In the genomic region with DNA sequence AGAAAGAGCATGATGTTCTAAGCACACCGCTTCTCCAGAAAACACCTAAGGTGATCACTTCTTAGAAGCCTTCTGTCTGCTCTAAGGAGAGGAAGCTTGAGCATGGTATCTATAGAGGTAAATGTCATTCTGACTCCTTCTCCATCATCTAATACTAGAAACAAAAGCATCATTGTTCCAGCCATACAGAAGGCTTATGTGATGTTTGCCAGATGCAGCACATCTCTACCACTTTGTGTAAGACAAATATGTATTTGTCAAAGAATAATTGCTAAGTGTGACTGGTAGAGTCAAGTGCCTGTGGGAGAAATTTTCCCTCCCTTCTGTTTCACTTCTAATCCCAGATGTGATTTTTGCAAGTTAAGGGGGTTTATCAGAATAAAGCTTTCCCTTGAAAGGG, we compare ENCODE assay signal across 20 cellular contexts.
A peak's percentile ranks its signal among the peaks of the same experiment; 100 is the strongest.
DNase-seq lines count a peak whose midpoint lies in the region; ATAC-seq, FAIRE-seq and TF ChIP-seq lines count a peak whose summit lies in the region.
"Had no signal": no experiment of that assay in that cellular context is flagged by ENCODE, and none has a peak within 500 bp of the region (broad histone marks: within the 10 kb centered on the region; RNA-seq: fewer than 3 reads in every experiment).

No MANE protein-coding gene starts in this region.

- FAIRE-seq in HepG2 (lab: Jason Lieb, UNC) (no peak), K562 (lab: Jason Lieb, UNC) (no peak)
- FAIRE-seq: A549 had no signal

- no peak for TF ChIP-seq CTCF in HepG2 (CRISPR knock-in tag; IDR thresholded peaks at IDR 0.05)
- TF ChIP-seq CTCF in right lobe of liver (IDR thresholded peaks at IDR 0.05): no peak
- no peak for TF ChIP-seq CTCF in K562 (IDR thresholded peaks at IDR 0.05 in 2 of 3, conservative IDR thresholded peaks at IDR 0.05 in 1 of 3; ENCODE audit: insufficient read depth in 2 of 3, low read depth in 1 of 3, low read length in 3 of 3)

- H3K4me1 ChIP-seq in HepG2 (ENCODE audit: insufficient read depth, low read length) (peaks cover 19% of the 10 kb centered on the region), right lobe of liver (no peaks in the 10 kb centered on the region), K562 (replicated peaks in 1 of 2; ENCODE audit: control insufficient read depth in 2 of 2, insufficient read depth in 2 of 2, low read length in 2 of 2) (no peaks in the 10 kb centered on the region; a peak in 3 of 5 replicates), trophoblast cell (ENCODE audit: control insufficient read depth in 1 of 2, insufficient read depth in 2 of 2, low read length in 2 of 2) (no peaks in the 10 kb centered on the region)
- H3K4me1 ChIP-seq: A549 had no signal

- CTCF ChIA-PET in HepG2 (lab: Yijun Ruan, JAX; ENCODE audit: low intra/inter-chr PET ratio, low total read pairs) (no interaction called here), K562 (lab: Yijun Ruan, JAX; ENCODE audit: low intra/inter-chr PET ratio) (no interaction called here)

- TF ChIP-seq EP300 in HepG2 (IDR thresholded peaks at IDR 0.05; ENCODE audit: low read depth in 2 of 2, low read length in 2 of 2) (no peak), HepG2 (CRISPR knock-in tag; IDR thresholded peaks at IDR 0.05; ENCODE audit: borderline replicate concordance) (no peak), K562 (IDR thresholded peaks at IDR 0.05; ENCODE audit: low read length) (no peak)

- no peak overlapping the region for H3K23ac ChIP-seq in trophoblast cell (ENCODE audit: low read length)

- H4K20me1 ChIP-seq in HepG2 (ENCODE audit: insufficient read depth, low read length) (no peaks in the 10 kb centered on the region), K562 (replicated peaks; ENCODE audit: control insufficient read depth, insufficient read depth, low read length) (no peaks in the 10 kb centered on the region)

- no peak overlapping the region for H2BK12ac ChIP-seq in trophoblast cell (ENCODE audit: low read length)

- no peak overlapping the region for H2BK120ac ChIP-seq in trophoblast cell (ENCODE audit: insufficient read depth, low read length, poor library complexity)

- H2AFZ ChIP-seq in HepG2 (ENCODE audit: low read length): no peak overlapping the region
- H2AFZ ChIP-seq in K562 (ENCODE audit: low read depth, low read length): 0 out of 2 replicates have a peak overlapping the region, but pooled peaks have one; percentile 80
- no peak overlapping the region for H2AFZ ChIP-seq in trophoblast cell (ENCODE audit: insufficient read depth, low read length, poor library complexity)
- H2AFZ ChIP-seq: PC-9 had no signal

- TF ChIP-seq RAD21 in HepG2 (CRISPR knock-in tag; IDR thresholded peaks at IDR 0.05) (no peak), K562 (CRISPR knock-in tag; conservative IDR thresholded peaks at IDR 0.05 in 1 of 2, IDR thresholded peaks at IDR 0.05 in 1 of 2) (no peak)

- H3K9ac ChIP-seq in HepG2 (ENCODE audit: insufficient read depth, low read depth, low read length) (no peak overlapping the region), K562 (ENCODE audit: insufficient read depth in 1 of 2, low read depth in 2 of 2, low read length in 2 of 2) (no peak overlapping the region), trophoblast cell (ENCODE audit: low read length) (no peak overlapping the region)

- H3K79me2 ChIP-seq in HepG2 (ENCODE audit: insufficient read depth, low read length) (no peaks in the 10 kb centered on the region), K562 (ENCODE audit: control insufficient read depth, insufficient read depth, low read length) (no peaks in the 10 kb centered on the region), trophoblast cell (ENCODE audit: control insufficient read depth, insufficient read depth, low read length, poor library complexity) (no peaks in the 10 kb centered on the region)

- H3K9me3 ChIP-seq in HepG2 (ENCODE audit: low read length): no peaks in the 10 kb centered on the region
- no peaks in the 10 kb centered on the region for H3K9me3 ChIP-seq in right lobe of liver
- H3K9me3 ChIP-seq in K562 (replicated peaks; ENCODE audit: control insufficient read depth, insufficient read depth, low read depth, low read length): no peaks in the 10 kb centered on the region
- H3K9me3 ChIP-seq in trophoblast cell (ENCODE audit: insufficient read depth, low read depth, low read length): no peaks in the 10 kb centered on the region
- H3K9me3 ChIP-seq: MG63 had no signal

- DNase-seq in HepG2 (ENCODE audit: low spot score) (peak; percentile 22), right lobe of liver (no peak), K562 (ENCODE audit: extremely low read depth in 1 of 4, low spot score in 3 of 4) (no peak), trophoblast cell (no peak), caudate nucleus (lab: John Stamatoyannopoulos, UW) (no peak), T-helper 9 cell (no peak)
- no peak for DNase-seq in activated CD4-positive, alpha-beta T cell treated with anti-CD3 and anti-CD28 coated beads for 4 hours
- DNase-seq: CD4-positive, CD25-positive, alpha-beta regulatory T cell; COR-L47; DMS79; H7; MG63; NCI-H1417; NCI-H1694 treated with DMSO at 0.1 percent for 48 hours; NCI-H2081 treated with DMSO at 0.1 percent for 48 hours; NCI-H446 treated with DMSO at 0.1 percent for 48 hours; NCI-H526 treated with DMSO at 0.1 percent for 48 hours; PC-9 had no signal

- no peak overlapping the region for H3K27ac ChIP-seq in HepG2 (ENCODE audit: extremely low read length, insufficient read depth, low read length)
- no peak overlapping the region for H3K27ac ChIP-seq in right lobe of liver
- H3K27ac ChIP-seq in K562 (ENCODE audit: extremely low read depth, low read depth, low read length): no peak overlapping the region
- peak overlapping the region; percentile 43 for H3K27ac ChIP-seq in trophoblast cell (ENCODE audit: low read depth, low read length)
- H3K27ac ChIP-seq in caudate nucleus (ENCODE audit: low read depth, low read length): no peak overlapping the region
- H3K27ac ChIP-seq: A549, PC-9, RWPE1 had no signal

- H3K4me2 ChIP-seq in HepG2 (ENCODE audit: low read depth, low read length) (no peak overlapping the region), K562 (ENCODE audit: insufficient read depth, low read length) (no peak overlapping the region), trophoblast cell (ENCODE audit: low read length) (no peak overlapping the region)
- H3K4me2 ChIP-seq: A549, PC-9 had no signal

- intact Hi-C loops in HepG2 (cut with micrococcal nuclease; ENCODE audit: unreplicated experiment) (no loop called here), right lobe of liver (cut with DNase I) (no loop called here), K562 (cut with micrococcal nuclease) (no loop called here)

- H4K12ac ChIP-seq in trophoblast cell (ENCODE audit: low read depth, low read length): no peak overlapping the region

- H3K4me3 ChIP-seq in HepG2 (replicated peaks in 1 of 3; ENCODE audit: insufficient read depth in 1 of 3, low read depth in 2 of 3, low read length in 3 of 3) (no peak overlapping the region), right lobe of liver (no peak overlapping the region), K562 (no peak overlapping the region), trophoblast cell (ENCODE audit: low read depth, low read length) (no peak overlapping the region)
- H3K4me3 ChIP-seq: A549, MG63, PC-9 had no signal

- H2BK5ac ChIP-seq in trophoblast cell (ENCODE audit: low read depth, low read length, poor library complexity): no peak overlapping the region

- in situ Hi-C loops in HepG2 (cut with HindIII; ENCODE audit: extremely low pct_ligation_motif_present, low pct_unique_long_range_greater_than_20kb): no loop called here
- in situ Hi-C loops in K562 (cut with MboI): no loop called here

- TF ChIP-seq POLR2A in HepG2 (IDR thresholded peaks at IDR 0.05; ENCODE audit: insufficient read depth in 1 of 2, low read depth in 2 of 2, low read length in 2 of 2) (no peak), right lobe of liver (IDR thresholded peaks at IDR 0.05) (no peak), K562 (conservative IDR thresholded peaks at IDR 0.05) (no peak)

- ATAC-seq in HepG2 (peak; percentile 31; the same call in 1 of the 3 replicates), right lobe of liver (no peak), K562 (no peak)
- ATAC-seq: A549 had no signal

- no peak overlapping the region for H2AK5ac ChIP-seq in trophoblast cell (ENCODE audit: low read length)

- POLR2A ChIA-PET in HepG2 (lab: Yijun Ruan, JAX): no interaction called here
- POLR2A ChIA-PET in K562 (lab: Yijun Ruan, JAX): no interaction called here

- no peak overlapping the region for H3K4ac ChIP-seq in trophoblast cell (ENCODE audit: low read depth, low read length)

- WGBS in HepG2 (ENCODE audit: low lambda C conversion rate): 87% methylated on average over 1 of the region's 1 CpG
- WGBS in right lobe of liver (ENCODE audit: insufficient coverage, low coverage, low lambda C conversion rate, missing lambda C conversion rate): no CpG with 5 or more reads among the region's 1 CpG
- WGBS in K562 (ENCODE audit: insufficient coverage, low coverage, missing lambda C conversion rate): 100% methylated on average over 1 of the region's 1 CpG
- no CpG with 5 or more reads among the region's 1 CpG for WGBS in trophoblast cell (ENCODE audit: extremely low coverage, insufficient coverage, insufficient read length)

- no peak overlapping the region for H4K8ac ChIP-seq in trophoblast cell (ENCODE audit: low read depth, low read length)

- no peaks in the 10 kb centered on the region for H3K9me1 ChIP-seq in K562 (ENCODE audit: control insufficient read depth, insufficient read depth, low read length)

- no peak overlapping the region for H3K18ac ChIP-seq in trophoblast cell (ENCODE audit: low read length)

- H3K79me1 ChIP-seq in trophoblast cell (ENCODE audit: low read length): peaks cover 3% of the 10 kb centered on the region

- no peak overlapping the region for H3K14ac ChIP-seq in trophoblast cell (ENCODE audit: low read length)

- BruUV-seq in HepG2 (replicated peaks; lab: Mats Ljungman, UMichigan) (no TSS peak), K562 (replicated peaks; lab: Mats Ljungman, UMichigan) (no TSS peak)

- no peaks in the 10 kb centered on the region for H3K27me3 ChIP-seq in HepG2 (ENCODE audit: control insufficient read depth in 1 of 2, insufficient read depth in 2 of 2, low read length in 2 of 2)
- no peaks in the 10 kb centered on the region for H3K27me3 ChIP-seq in right lobe of liver
- no peaks in the 10 kb centered on the region for H3K27me3 ChIP-seq in K562 (ENCODE audit: control insufficient read depth in 2 of 2, insufficient read depth in 2 of 2, low read length in 2 of 2)
- H3K27me3 ChIP-seq in trophoblast cell (ENCODE audit: insufficient read depth, low read length): no peaks in the 10 kb centered on the region
- H3K27me3 ChIP-seq: MG63 had no signal

- H3K36me3 ChIP-seq in HepG2 (replicated peaks in 1 of 2; ENCODE audit: control insufficient read depth in 1 of 2, insufficient read depth in 2 of 2, low read length in 2 of 2) (no peaks in the 10 kb centered on the region), right lobe of liver (no peaks in the 10 kb centered on the region), K562 (ENCODE audit: control insufficient read depth, insufficient read depth, low read length) (no peaks in the 10 kb centered on the region), trophoblast cell (ENCODE audit: control insufficient read depth in 1 of 2, insufficient read depth in 2 of 2, low read length in 2 of 2) (no peaks in the 10 kb centered on the region)
- H3K36me3 ChIP-seq: MG63 had no signal

- H4K91ac ChIP-seq in trophoblast cell (ENCODE audit: low read depth, low read length): no peak overlapping the region

TF ChIP-seq in K562, 482 proteins besides CTCF, POLR2A, EP300 and RAD21 (continues in another document):
- no peak for TF ChIP-seq TARDBP (IDR thresholded peaks at IDR 0.05)
- TF ChIP-seq FOXP1 (CRISPR knock-in tag; IDR thresholded peaks at IDR 0.05): no peak
